In genomic region chr4:1600211-1600780, GRCh38 we compare ENCODE assay signal across 12 cellular contexts.
"Had no signal": no experiment of that assay in that cellular context is flagged by ENCODE, and none has a peak within 500 bp of the region (broad histone marks: within the 10 kb centered on the region; RNA-seq: fewer than 3 reads in every experiment).

No MANE protein-coding gene starts in this region.

- H3K27me3 ChIP-seq: colonic mucosa, pancreas, thyroid gland had no signal

- ATAC-seq: activated T-cell treated with anti-CD3 and anti-CD28 coated beads, Interleukin-2, amount 50 U/mL, for 72 hours; foreskin keratinocyte; pancreas had no signal

- H3K4me1 ChIP-seq: colonic mucosa, foreskin keratinocyte, pancreas, thyroid gland had no signal

- H3K4me3 ChIP-seq: colonic mucosa, lung, pancreas, thyroid gland had no signal

- H3K36me3 ChIP-seq: brain microvascular endothelial cell, colonic mucosa, pancreas, thyroid gland had no signal

- DNase-seq: activated CD4-positive, alpha-beta T cell treated with anti-CD3 and anti-CD28 coated beads for 1 hour; activated naive CD4-positive, alpha-beta T cell treated with anti-CD3 and anti-CD28 coated beads, Interleukin-2, amount 50 U/mL, for 16 hours; activated T-cell treated with anti-CD3 and anti-CD28 coated beads, Interleukin-2, amount 50 U/mL, for 72 hours; brain microvascular endothelial cell; colonic mucosa; endodermal cell; foreskin keratinocyte; stimulated activated naive CD4-positive, alpha-beta T cell treated with Interleukin-2 at 50 U/mL for 16 hours; thyroid gland had no signal

- H3K27ac ChIP-seq: brain microvascular endothelial cell, colonic mucosa, epithelial cell of prostate, foreskin keratinocyte, pancreas, thyroid gland had no signal

- H3K9me3 ChIP-seq: colonic mucosa, pancreas, thyroid gland had no signal
